ENCODE assay signal across 8 cellular contexts in genomic region chr4:7462509-7462971, GRCh38. TPM values are rescaled to one million over a fixed set of nuclear protein-coding genes. Genes with fewer than 3 reads are reported as not detected.
A peak's percentile ranks its signal among the peaks of the same experiment; 100 is the strongest.
DNase-seq lines count a peak whose midpoint lies in the region; ATAC-seq and TF ChIP-seq lines count a peak whose summit lies in the region.

No MANE protein-coding gene starts in this region.

- H3K36me3 ChIP-seq in mucosa of descending colon (ENCODE audit: low read depth), result no peaks in the 10 kb centered on the region

- intact Hi-C loops in mucosa of descending colon (cut with DNase I, micrococcal nuclease), result no loop called here

- ATAC-seq in mucosa of descending colon, result peak; percentile 48
- ATAC-seq in GM18520 (IDR thresholded peaks at IDR 0.05; ENCODE audit: unreplicated experiment), result no peak

- H3K4me1 ChIP-seq in mucosa of descending colon (ENCODE audit: low read depth), result no peaks in the 10 kb centered on the region

- H3K4me3 ChIP-seq in choroid plexus epithelial cell (ENCODE audit: low read depth, low read length), result no peak overlapping the region
- H3K4me3 ChIP-seq in mucosa of descending colon, result no peak overlapping the region

- H3K9me3 ChIP-seq in mucosa of descending colon, result no peaks in the 10 kb centered on the region

- peak; percentile 37 for TF ChIP-seq CTCF in choroid plexus epithelial cell (conservative IDR thresholded peaks at IDR 0.05; ENCODE audit: low read depth, low read length)
- TF ChIP-seq CTCF in mucosa of descending colon (IDR thresholded peaks at IDR 0.05), result no peak

- peak; percentile 83 for DNase-seq in DMS53 (lab: John Stamatoyannopoulos, UW)
- peak; percentile 82 for DNase-seq in NCI-H2029 (lab: John Stamatoyannopoulos, UW)
- DNase-seq in choroid plexus epithelial cell (ENCODE audit: low read depth), result peak; percentile 23
- no peak for DNase-seq in mucosa of descending colon
- no peak for DNase-seq in central memory CD4-positive, alpha-beta T cell
- DNase-seq in SIG-M5 treated with dmso at 0.1 percent for 504 hours (lab: John Stamatoyannopoulos, UW; ENCODE audit: unreplicated experiment), result no peak
- DNase-seq in KG1 (lab: John Stamatoyannopoulos, UW), result no peak

RNA-seq across cellular contexts. Expression of gene PSAPL1, which starts 27.8 kb away (rescaled TPM):
- not detected for total RNA-seq in mucosa of descending colon

Comparison
In these comparisons a context has a peak if more than half of its experiments do, and no peak if none do; other contexts are left out.
1. DNase-seq: peak in DMS53 (single experiment), NCI-H2029 (single experiment) and choroid plexus epithelial cell (single experiment); none in mucosa of descending colon (0 of 3), central memory CD4-positive, alpha-beta T cell (single experiment), SIG-M5 treated with dmso at 0.1 percent for 504 hours (single experiment) and KG1 (single experiment).